ENCODE assay signal across 22 cellular contexts in genomic region chr4:61243962-61244361, GRCh38.
"Had no signal": no experiment of that assay in that cellular context is flagged by ENCODE, and none has a peak within 500 bp of the region (broad histone marks: within the 10 kb centered on the region; RNA-seq: fewer than 3 reads in every experiment).

No MANE protein-coding gene starts in this region.

- H3K4me2 ChIP-seq: hepatocyte had no signal

- H3K27me3 ChIP-seq: colonic mucosa, esophagus squamous epithelium, gastrocnemius medialis, heart left ventricle, hepatocyte had no signal

- H2AFZ ChIP-seq: hepatocyte had no signal

- DNase-seq: colonic mucosa; cortex of kidney; effector CD8-positive, alpha-beta T cell; effector memory CD8-positive, alpha-beta T cell; endodermal cell; erythroblast; esophagus squamous epithelium; foreskin fibroblast; foreskin melanocyte; gastrocnemius medialis; heart left ventricle; hypothalamus; left cardiac atrium; left ventricle myocardium superior; lower lobe of right lung; mesenchymal stem cell; mucosa of descending colon; naive B cell had no signal

- ATAC-seq: effector memory CD8-positive, alpha-beta T cell; esophagus mucosa; gastrocnemius medialis; heart left ventricle; left cardiac atrium; left lobe of liver; left ventricle myocardium superior; lower lobe of right lung; mucosa of descending colon had no signal

- H3K9me3 ChIP-seq: colonic mucosa, esophagus squamous epithelium, gastrocnemius medialis, heart left ventricle, lower lobe of right lung, mucosa of descending colon had no signal

- H3K4me3 ChIP-seq: colonic mucosa, esophagus squamous epithelium, gastrocnemius medialis, heart left ventricle, hepatocyte, lower lobe of right lung, mucosa of descending colon had no signal

- H3K4me1 ChIP-seq: colonic mucosa, esophagus squamous epithelium, gastrocnemius medialis, lower lobe of right lung had no signal

- H3K36me3 ChIP-seq: colonic mucosa, esophagus squamous epithelium, gastrocnemius medialis, heart left ventricle, lower lobe of right lung had no signal

- H3K79me2 ChIP-seq: hepatocyte had no signal

- H3K27ac ChIP-seq: colonic mucosa, epithelial cell of prostate, esophagus squamous epithelium, gastrocnemius medialis, heart left ventricle, hepatocyte, lower lobe of right lung had no signal
